In the genomic region with DNA sequence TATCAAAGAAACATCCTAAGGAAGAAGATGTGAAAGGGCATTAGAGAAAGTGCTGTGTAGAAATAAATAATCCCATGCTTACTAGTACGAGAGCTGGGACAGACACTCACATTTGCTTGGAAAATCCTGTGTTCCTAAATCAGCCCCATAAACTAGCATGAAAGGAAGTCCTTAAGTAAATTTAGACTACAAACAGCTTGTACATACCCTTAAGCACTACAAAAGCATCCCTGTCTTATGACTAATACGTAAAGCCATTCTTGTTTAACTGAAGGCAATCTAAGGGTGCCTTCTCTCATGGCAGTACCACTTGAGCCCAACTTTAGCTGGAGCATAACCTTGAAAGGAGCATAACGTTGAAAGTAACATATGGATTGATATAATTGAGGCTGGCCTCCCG, we compare ENCODE assay signal across 24 cellular contexts. TPM values are rescaled to one million over a fixed set of nuclear protein-coding genes. Genes with fewer than 3 reads are reported as not detected.
A peak's percentile ranks its signal among the peaks of the same experiment; 100 is the strongest.
DNase-seq lines count a peak whose midpoint lies in the region; ATAC-seq, FAIRE-seq and TF ChIP-seq lines count a peak whose summit lies in the region.
"Had no signal": no experiment of that assay in that cellular context is flagged by ENCODE, and none has a peak within 500 bp of the region (broad histone marks: within the 10 kb centered on the region; RNA-seq: fewer than 3 reads in every experiment).

No MANE protein-coding gene starts in this region.

- no peaks in the 10 kb centered on the region for H3K79me1 ChIP-seq in IMR-90 (ENCODE audit: low read depth in 1 of 2, low read length in 2 of 2)

- POLR2A ChIA-PET in IMR-90 (lab: Charles Lee; ENCODE audit: unreplicated experiment) = no interaction called here

- H4K20me1 ChIP-seq in IMR-90 (ENCODE audit: insufficient read depth, low read length) = no peaks in the 10 kb centered on the region

- H3K9ac ChIP-seq in IMR-90 (ENCODE audit: low read depth, low read length) = no peak overlapping the region

- H3K27me3 ChIP-seq in IMR-90 (ENCODE audit: control insufficient read depth, insufficient read depth, low read length) (no peaks in the 10 kb centered on the region; the same call in 1 of the 2 replicates), lower lobe of right lung (ENCODE audit: low read depth) (no peaks in the 10 kb centered on the region), thyroid gland (no peaks in the 10 kb centered on the region)
- H3K27me3 ChIP-seq: body of pancreas, colonic mucosa had no signal

- TF ChIP-seq CTCF in AG10803 (conservative IDR thresholded peaks at IDR 0.05; ENCODE audit: low read length) = no peak
- TF ChIP-seq CTCF in IMR-90 (conservative IDR thresholded peaks at IDR 0.05; ENCODE audit: low read depth, low read length) = no peak
- no peak for TF ChIP-seq CTCF in epithelial cell of esophagus (IDR thresholded peaks at IDR 0.05; ENCODE audit: insufficient read depth, low read depth, low read length, missing control alignments)
- TF ChIP-seq CTCF in lower lobe of right lung (IDR thresholded peaks at IDR 0.05) = no peak
- TF ChIP-seq CTCF in D721Med (IDR thresholded peaks at IDR 0.05; ENCODE audit: insufficient read depth, missing control alignments) = no peak
- TF ChIP-seq CTCF in thyroid gland (IDR thresholded peaks at IDR 0.05) = no peak

- no peak overlapping the region for H2AK5ac ChIP-seq in IMR-90 (ENCODE audit: low read depth, low read length)

- H2BK120ac ChIP-seq in IMR-90 (ENCODE audit: low read depth, low read length) = peak overlapping the region; percentile 53; the same call in 1 of the 2 replicates

- intact Hi-C loops in IMR-90 (cut with micrococcal nuclease) = no loop called here
- intact Hi-C loops in lower lobe of right lung (cut with DNase I) = no loop called here
- intact Hi-C loops in thyroid gland (cut with DNase I) = no loop called here

- H3K4me2 ChIP-seq in IMR-90 (ENCODE audit: low read depth, low read length) = peak overlapping the region; percentile 16; the same call in 1 of the 2 replicates

- H3K4me1 ChIP-seq in IMR-90 (ENCODE audit: control insufficient read depth, insufficient read depth, low read length) = peaks cover 7% of the 10 kb centered on the region
- no peaks in the 10 kb centered on the region for H3K4me1 ChIP-seq in lower lobe of right lung
- H3K4me1 ChIP-seq in thyroid gland = peaks cover 0 to 4% of the 10 kb centered on the region in 2 donors
- H3K4me1 ChIP-seq: body of pancreas, colonic mucosa had no signal

- H3K23ac ChIP-seq in IMR-90 (ENCODE audit: low read depth, low read length) = no peak overlapping the region

- ATAC-seq in IMR-90 (ENCODE audit: low read depth) (peak; percentile 79), lower lobe of right lung (peak; percentile 45 to 68)
- ATAC-seq: body of pancreas, K562, WTC11 had no signal

- no peak overlapping the region for H3K56ac ChIP-seq in IMR-90 (ENCODE audit: extremely low read depth, insufficient read depth, low read length)

- no CpG with 5 or more reads among the region's 4 CpGs for WGBS in IMR-90 (ENCODE audit: extremely low coverage in 2 of 2, insufficient read length in 1 of 2), 2 experiments
- WGBS in thyroid gland, 2 donors = 74 to 84% methylated on average over 4 of the region's 4 CpGs

- peak overlapping the region; percentile 92 for H3K4ac ChIP-seq in IMR-90 (ENCODE audit: low read depth, low read length)

- FAIRE-seq in D721Med (lab: Jason Lieb, UNC) = no peak
- FAIRE-seq: K562 had no signal

- CTCF ChIA-PET in IMR-90 (lab: Yijun Ruan, JAX) = interaction anchor here (1.1 to 1.4 kb wide), 2 partner anchors 16 to 17 kb away, joined by 3 to 5 read pairs; partner anchors contain the start of gene FOXQ1

- H2AK9ac ChIP-seq in IMR-90 (replicated peaks; ENCODE audit: low read depth, low read length, poor library complexity) = no peak overlapping the region

- H4K8ac ChIP-seq in IMR-90 (ENCODE audit: low read depth in 2 of 2, low read length in 2 of 2) = peak overlapping the region; percentile 38 to 51; a peak in 1 of 4 replicates

- H3K36me3 ChIP-seq in IMR-90 (ENCODE audit: control insufficient read depth, insufficient read depth, low read length) = no peaks in the 10 kb centered on the region
- no peaks in the 10 kb centered on the region for H3K36me3 ChIP-seq in lower lobe of right lung
- no peaks in the 10 kb centered on the region for H3K36me3 ChIP-seq in thyroid gland
- H3K36me3 ChIP-seq: colonic mucosa had no signal

- peak overlapping the region; percentile 74 for H2BK5ac ChIP-seq in IMR-90 (ENCODE audit: low read depth, low read length, poor library complexity, severe bottlenecking)

- H3K4me3 ChIP-seq in AG10803 (ENCODE audit: low read length) = no peak overlapping the region
- no peak overlapping the region for H3K4me3 ChIP-seq in IMR-90 (ENCODE audit: insufficient read depth, low read depth, low read length)
- H3K4me3 ChIP-seq in epithelial cell of esophagus (ENCODE audit: low read length) = no peak overlapping the region
- H3K4me3 ChIP-seq in lower lobe of right lung = no peak overlapping the region
- no peak overlapping the region for H3K4me3 ChIP-seq in thyroid gland (replicated peaks in 1 of 3)
- H3K4me3 ChIP-seq: body of pancreas, colonic mucosa, K562 had no signal

- DNase-seq in AG10803 (ENCODE audit: low read depth) = peak; percentile 47
- DNase-seq in IMR-90 = peak; percentile 66
- DNase-seq in epithelial cell of esophagus (ENCODE audit: low read depth) = peak; percentile 61
- no peak for DNase-seq in lower lobe of right lung
- no peak for DNase-seq in NCI-H82 (lab: John Stamatoyannopoulos, UW)
- no peak for DNase-seq in D721Med (ENCODE audit: insufficient read length, low spot score)
- no peak for DNase-seq in ureter (ENCODE audit: low spot score)
- no peak for DNase-seq in thyroid gland
- DNase-seq: ACHN; activated CD4-positive, alpha-beta memory T cell treated with anti-CD3 and anti-CD28 coated beads, Interleukin-2, amount 10 ng/mL, durations not matched to agents 7 days and 5 days; activated naive CD4-positive, alpha-beta T cell treated with anti-CD3 and anti-CD28 coated beads for 36 hours; activated T-cell treated with anti-CD3 and anti-CD28 coated beads, Interleukin-2, amount 50 U/mL, for 1 hour; body of pancreas; CD4-positive, alpha-beta T cell; colonic mucosa; NCI-H1092; NCI-H524 treated with DMSO at 0.1 percent for 48 hours; nephron progenitor cell; SHP77 treated with DMSO at 0.1 percent for 48 hours; stimulated activated CD4-positive, alpha-beta T cell treated with anti-CD3 and anti-CD28 coated beads, Interleukin-12 subunit alpha, Interleukin-12 subunit beta, amount 100 ng/mL, for 4 hours had no signal

- H3K14ac ChIP-seq in IMR-90 (replicated peaks; ENCODE audit: low read depth, low read length) = peak overlapping the region; percentile 42; the same call in 1 of the 2 replicates

- H4K91ac ChIP-seq in IMR-90 (ENCODE audit: insufficient read depth, low read depth, low read length) = no peak overlapping the region

- H2BK15ac ChIP-seq in IMR-90 (ENCODE audit: low read depth, low read length) = 0 out of 3 replicates have a peak overlapping the region, but pooled peaks have one; percentile 87

- TF ChIP-seq POLR2A in IMR-90 (IDR thresholded peaks at IDR 0.05; ENCODE audit: low read depth, low read length) (no peak), thyroid gland (IDR thresholded peaks at IDR 0.05) (no peak)

- H4K5ac ChIP-seq in IMR-90 (ENCODE audit: low read depth, low read length) = no peak overlapping the region

- in situ Hi-C loops in IMR-90 (cut with MboI; ENCODE audit: low sequenced_read_pairs) = no loop called here

- no peak for TF ChIP-seq RAD21 in IMR-90 (IDR thresholded peaks at IDR 0.05; ENCODE audit: low read length)

- dilution Hi-C loops in IMR-90 (cut with HindIII; ENCODE audit: low sequenced_read_pairs, unreplicated experiment) = no loop called here

- peak overlapping the region; percentile 78 for H3K18ac ChIP-seq in IMR-90 (ENCODE audit: low read depth, low read length)

- H2BK20ac ChIP-seq in IMR-90 (ENCODE audit: low read depth, low read length) = no peak overlapping the region; the same call in 1 of the 2 replicates

- no peaks in the 10 kb centered on the region; the same call in 1 of the 2 replicates for H3K9me3 ChIP-seq in IMR-90 (ENCODE audit: control insufficient read depth, insufficient read depth, low read length)
- H3K9me3 ChIP-seq in lower lobe of right lung = no peaks in the 10 kb centered on the region
- no peaks in the 10 kb centered on the region for H3K9me3 ChIP-seq in thyroid gland
- H3K9me3 ChIP-seq: colonic mucosa had no signal

- H3K9me1 ChIP-seq in IMR-90 (ENCODE audit: insufficient read depth, low read length) = peaks cover 3% of the 10 kb centered on the region; the same call in 1 of the 2 replicates

- BruUV-seq in IMR-90 (replicated peaks; lab: Mats Ljungman, UMichigan) = no TSS peak

- H2AFZ ChIP-seq in IMR-90 (replicated peaks; ENCODE audit: low read length, poor library complexity) = no peak overlapping the region

- peak overlapping the region; percentile 36; the same call in 1 of the 2 replicates for H3K27ac ChIP-seq in IMR-90 (ENCODE audit: insufficient read depth, low read length)
- no peak overlapping the region for H3K27ac ChIP-seq in lower lobe of right lung
- no peak overlapping the region for H3K27ac ChIP-seq in thyroid gland
- H3K27ac ChIP-seq: body of pancreas, colonic mucosa had no signal

TF ChIP-seq in IMR-90, 13 proteins besides CTCF, POLR2A, EP300 and RAD21:
- no peak for TF ChIP-seq RFX5 (IDR thresholded peaks at IDR 0.05; ENCODE audit: low read depth, low read length)
- no peak for TF ChIP-seq MAZ (IDR thresholded peaks at IDR 0.05; ENCODE audit: borderline replicate concordance, low read depth, low read length)
- 0 out of 2 replicates have a peak, but pooled peaks have one; percentile 19 for TF ChIP-seq FOS (IDR thresholded peaks at IDR 0.05; ENCODE audit: low read depth, low read length)

RNA-seq across cellular contexts. Expression of gene FOXQ1, which starts 15.4 kb away (rescaled TPM):
- total RNA-seq in IMR-90 (2012; rRNA removed) = not detected in 2 replicates
- 0.09 TPM in 1 of 2 replicates, not detected in the other for polyA plus RNA-seq in IMR-90 (2012; rRNA removed)
- polyA plus RNA-seq in IMR-90 (2012; cell fraction: cytosol; rRNA removed) = 0.02 and 0.07 TPM in 2 replicates
- 0.11 and 0.12 TPM in 2 replicates for polyA plus RNA-seq in IMR-90 (2012; cell fraction: nucleus; rRNA removed; ENCODE audit: low replicate concordance)
- 7.5 TPM for total RNA-seq in lower lobe of right lung
- 130 TPM for total RNA-seq in ureter
- 1 to 10 TPM in 2 of 4 donors, under 1 TPM in 2; 0.45 to 5.5 (median 1.7) TPM for total RNA-seq in thyroid gland
- total RNA-seq: activated CD4-positive, alpha-beta memory T cell treated with anti-CD3 and anti-CD28 coated beads, Interleukin-2, amount 10 ng/mL, durations not matched to agents 7 days and 5 days; activated naive CD4-positive, alpha-beta T cell treated with anti-CD3 and anti-CD28 coated beads for 36 hours; CD4-positive, alpha-beta T cell; K562; mesenteric fat pad; pulmonary artery endothelial cell had no signal
- polyA plus RNA-seq: K562 had no signal

Comparison
In these comparisons a context has a peak if more than half of its experiments do, and no peak if none do; other contexts are left out.
1. DNase-seq: peak in AG10803 (single experiment), IMR-90 (single experiment) and epithelial cell of esophagus (single experiment); none in lower lobe of right lung (single experiment), NCI-H82 (single experiment), D721Med (single experiment), ureter (single experiment) and thyroid gland (0 of 2).
2. RNA of gene FOXQ1, which starts 15.4 kb away (total RNA-seq): 130 TPM in ureter (single experiment); 7.5 TPM in lower lobe of right lung (single experiment), 0.45 to 5.5 TPM in thyroid gland and not detected in IMR-90; every median in the first group is over 10 times any median in the second.